8 cellular contexts compared by ENCODE assay signal in the genomic region with DNA sequence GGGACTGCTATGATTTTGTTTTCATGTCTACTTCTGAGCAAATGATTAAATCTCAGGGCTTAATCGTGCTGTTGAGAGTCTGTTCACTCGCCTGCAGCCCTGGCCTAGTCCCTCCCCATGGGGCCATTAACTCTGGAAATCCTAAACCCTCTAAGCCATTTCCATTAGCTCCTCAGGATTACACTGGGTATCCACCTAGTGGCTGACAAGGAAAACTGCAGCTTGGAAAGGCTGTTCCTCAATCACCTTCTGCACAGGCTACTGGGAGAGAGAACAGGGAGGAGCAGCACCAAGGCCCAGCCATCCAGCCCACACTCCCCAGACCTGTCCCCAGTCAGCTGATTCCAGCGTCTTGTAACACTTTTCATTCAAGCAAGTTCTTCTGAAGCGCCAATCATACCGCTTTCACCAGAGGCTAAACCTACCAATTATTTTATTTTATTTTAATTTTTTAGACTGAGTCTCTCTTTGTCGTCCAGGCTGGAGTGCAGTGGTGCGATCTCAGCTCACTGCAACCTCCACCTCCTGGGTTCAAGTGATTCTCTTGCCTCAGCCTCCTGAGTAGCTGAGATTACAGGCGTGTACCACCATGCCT. TPM values are rescaled to one million over a fixed set of nuclear protein-coding genes. Genes with fewer than 3 reads are reported as not detected.
DNase-seq lines count a peak whose midpoint lies in the region; ATAC-seq, FAIRE-seq and TF ChIP-seq lines count a peak whose summit lies in the region.

No MANE protein-coding gene starts in this region.

- H3K4me1 Mint-ChIP-seq in stimulated activated naive CD8-positive, alpha-beta T cell treated with anti-CD3 and anti-CD28 coated beads, Interleukin-15, amount 100 ng/mL, for 72 hours = peaks cover 10% of the 10 kb centered on the region

- H3K27ac Mint-ChIP-seq in stimulated activated naive CD8-positive, alpha-beta T cell treated with anti-CD3 and anti-CD28 coated beads, Interleukin-15, amount 100 ng/mL, for 72 hours = no peak overlapping the region

- peak; percentile 77 for ATAC-seq in DND-41 (ENCODE audit: insufficient read depth, low read depth)
- peak; percentile 73 for ATAC-seq in GM19455 (IDR thresholded peaks at IDR 0.05; ENCODE audit: unreplicated experiment)
- peak; percentile 96 for ATAC-seq in K562
- peak; percentile 55 for ATAC-seq in stimulated activated naive CD8-positive, alpha-beta T cell treated with anti-CD3 and anti-CD28 coated beads, Interleukin-15, amount 100 ng/mL, for 72 hours

- intact Hi-C loops in K562 (cut with micrococcal nuclease) = loop anchor here (1.0 kb wide), 1 partner anchor 75 kb away; no protein-coding TSS in a partner anchor

- H3K27ac ChIP-seq in DND-41 (ENCODE audit: low read length) (no peak overlapping the region), K562 (ENCODE audit: extremely low read depth, low read depth, low read length) (no peak overlapping the region)

- H3K79me2 ChIP-seq in DND-41 (ENCODE audit: insufficient read depth, low read length) (no peaks in the 10 kb centered on the region), K562 (ENCODE audit: control insufficient read depth, insufficient read depth, low read length) (no peaks in the 10 kb centered on the region)

- TF ChIP-seq CTCF in DND-41 (IDR thresholded peaks at IDR 0.05; ENCODE audit: borderline replicate concordance, extremely low read depth, low read length, poor library complexity, severe bottlenecking) (peak; percentile 87), K562 (IDR thresholded peaks at IDR 0.05 in 2 of 3, conservative IDR thresholded peaks at IDR 0.05 in 1 of 3; ENCODE audit: insufficient read depth in 2 of 3, low read depth in 1 of 3, low read length in 3 of 3) (peak; percentile 74 to 83 (median 79))

- peak; percentile 42 for DNase-seq in DND-41
- DNase-seq in HuH-7.5 (ENCODE audit: low spot score) = peak; percentile 46
- DNase-seq in NOMO-1 treated with DMSO at 0.1 percent for 48 hours (lab: John Stamatoyannopoulos, UW; ENCODE audit: unreplicated experiment) = peak; percentile 55
- DNase-seq in K562 (ENCODE audit: extremely low read depth in 1 of 4, low spot score in 3 of 4) = peak; percentile 63 to 69 (median 64)
- DNase-seq in inferior parietal cortex (ENCODE audit: extremely low spot score) = peak; percentile 65
- DNase-seq in stimulated activated naive CD8-positive, alpha-beta T cell treated with anti-CD3 and anti-CD28 coated beads, Interleukin-15, amount 100 ng/mL, for 72 hours = peak; percentile 12 to 18
- DNase-seq in activated CD8-positive, alpha-beta memory T cell treated with anti-CD3 and anti-CD28 coated beads, Interleukin-2, amount 50 U/mL, for 48 hours = no peak

- H3K9me1 ChIP-seq in K562 (ENCODE audit: control insufficient read depth, insufficient read depth, low read length) = no peaks in the 10 kb centered on the region

- no peak overlapping the region for H3K4me3 Mint-ChIP-seq in stimulated activated naive CD8-positive, alpha-beta T cell treated with anti-CD3 and anti-CD28 coated beads, Interleukin-15, amount 100 ng/mL, for 72 hours

- TF ChIP-seq POLR2A in K562 (conservative IDR thresholded peaks at IDR 0.05) = no peak

- H3K4me1 ChIP-seq in DND-41 (ENCODE audit: insufficient read depth, low read length) (no peaks in the 10 kb centered on the region), K562 (replicated peaks in 1 of 2; ENCODE audit: control insufficient read depth in 2 of 2, insufficient read depth in 2 of 2, low read length in 2 of 2) (no peaks in the 10 kb centered on the region)

- no TSS peak for BruUV-seq in K562 (replicated peaks; lab: Mats Ljungman, UMichigan)

- 6% methylated on average over 8 of the region's 8 CpGs for WGBS in K562 (ENCODE audit: insufficient coverage, low coverage, missing lambda C conversion rate)

- CTCF ChIA-PET in K562 (lab: Yijun Ruan, JAX; ENCODE audit: low intra/inter-chr PET ratio) = interaction anchor here (1.1 to 6.6 kb wide), 3 partner anchors 75 to 320 kb away, joined by 4 to 97 read pairs (median 4); no protein-coding TSS in a partner anchor

- H2AFZ ChIP-seq in DND-41 (ENCODE audit: low read depth, low read length) = no peak overlapping the region
- H2AFZ ChIP-seq in K562 (ENCODE audit: low read depth, low read length) = no peak overlapping the region

- POLR2A ChIA-PET in K562 (lab: Yijun Ruan, JAX) = interaction anchor here (0.6 kb wide), 2 partner anchors 349 to 366 kb away, joined by 3 read pairs; no protein-coding TSS in a partner anchor

- FAIRE-seq in K562 (lab: Jason Lieb, UNC) = peak; percentile 94

- H3K4me3 ChIP-seq in DND-41 (ENCODE audit: low read depth in 1 of 2, low read length in 2 of 2) (no peak overlapping the region), K562 (no peak overlapping the region)

- no peaks in the 10 kb centered on the region for H3K27me3 Mint-ChIP-seq in stimulated activated naive CD8-positive, alpha-beta T cell treated with anti-CD3 and anti-CD28 coated beads, Interleukin-15, amount 100 ng/mL, for 72 hours

- in situ Hi-C loops in K562 (cut with MboI) = loop anchor here (10.0 kb wide), 1 partner anchor 324 kb away; no protein-coding TSS in a partner anchor

- H3K9ac ChIP-seq in DND-41 (ENCODE audit: low read depth, low read length) (no peak overlapping the region), K562 (ENCODE audit: insufficient read depth in 1 of 2, low read depth in 2 of 2, low read length in 2 of 2) (no peak overlapping the region)

- H4K20me1 ChIP-seq in DND-41 (ENCODE audit: insufficient read depth, low read length) (no peaks in the 10 kb centered on the region), K562 (replicated peaks; ENCODE audit: control insufficient read depth, insufficient read depth, low read length) (no peaks in the 10 kb centered on the region)

- TF ChIP-seq EP300 in K562 (IDR thresholded peaks at IDR 0.05; ENCODE audit: low read length) = no peak

- H3K27me3 ChIP-seq in DND-41 (ENCODE audit: insufficient read depth, low read length, poor library complexity) (peaks cover 28% of the 10 kb centered on the region), K562 (ENCODE audit: control insufficient read depth in 2 of 2, insufficient read depth in 2 of 2, low read length in 2 of 2) (peaks cover 0 to 5% of the 10 kb centered on the region in 2 experiments; a peak in 1 of 5 replicates)

- no peaks in the 10 kb centered on the region for H3K9me3 Mint-ChIP-seq in stimulated activated naive CD8-positive, alpha-beta T cell treated with anti-CD3 and anti-CD28 coated beads, Interleukin-15, amount 100 ng/mL, for 72 hours

- H3K9me3 ChIP-seq in DND-41 (ENCODE audit: insufficient read depth, low read length, severe bottlenecking) (no peaks in the 10 kb centered on the region), K562 (replicated peaks; ENCODE audit: control insufficient read depth, insufficient read depth, low read depth, low read length) (no peaks in the 10 kb centered on the region)

- TF ChIP-seq RAD21 in K562 (CRISPR knock-in tag; conservative IDR thresholded peaks at IDR 0.05 in 1 of 2, IDR thresholded peaks at IDR 0.05 in 1 of 2) = peak; percentile 74 to 77

- H3K36me3 ChIP-seq in DND-41 (ENCODE audit: insufficient read depth, low read length) (no peaks in the 10 kb centered on the region), K562 (ENCODE audit: control insufficient read depth, insufficient read depth, low read length) (no peaks in the 10 kb centered on the region)

- no peak overlapping the region for H3K4me2 ChIP-seq in DND-41 (ENCODE audit: insufficient read depth, low read length)
- H3K4me2 ChIP-seq in K562 (ENCODE audit: insufficient read depth, low read length) = no peak overlapping the region

TF ChIP-seq in K562, 482 proteins besides CTCF, POLR2A, EP300 and RAD21 (continues in another document):
- TF ChIP-seq SRF (CRISPR knock-in tag; IDR thresholded peaks at IDR 0.05) = peak in 1 of 2 experiments; percentile 41; a peak in 1 of 4 replicates
- no peak for TF ChIP-seq MTA3 (IDR thresholded peaks at IDR 0.05; ENCODE audit: borderline replicate concordance)
- no peak for TF ChIP-seq CBFA2T3 (IDR thresholded peaks at IDR 0.05)
- TF ChIP-seq HMG20A (CRISPR knock-in tag; conservative IDR thresholded peaks at IDR 0.05) = no peak
- no peak for TF ChIP-seq CAMTA2 (CRISPR knock-in tag; conservative IDR thresholded peaks at IDR 0.05)

RNA-seq across cellular contexts. Expression of gene NEUROD4, which starts 48.7 kb away (rescaled TPM):
- not detected in 2 replicates for total RNA-seq in K562 (2011; cell fraction: chromatin; rRNA removed; ENCODE audit: low replicate concordance)
- total RNA-seq in K562 (2011; cell fraction: nucleolus; rRNA removed) = not detected in 2 replicates
- not detected in 2 replicates for total RNA-seq in K562 (2011; cell fraction: nucleoplasm; rRNA removed)
- total RNA-seq in K562 (2014; rRNA removed) (not detected in 2 replicates), K562 (2014; rRNA removed; fragmentation: Illumina TruSeq; extraction: Trizol) (not detected in 2 replicates), K562 (2015; rRNA removed; fragmentation: Illumina TruSeq; extraction: Trizol) (not detected in 2 replicates), K562 (2021) (not detected in 2 replicates)
- polyA plus RNA-seq in K562 (2011; rRNA removed) (not detected in 2 replicates), K562 (2014; fragmentation: Illumina TruSeq; extraction: Trizol) (not detected in 2 replicates), K562 (2014; fragmentation: Nextera tagmentation; extraction: Ambion mirVana) (not detected), K562 (2014; rRNA removed) (not detected in 2 replicates)
- not detected in 2 replicates for polyA plus RNA-seq in K562 (2011; cell fraction: cytosol; rRNA removed)
- polyA plus RNA-seq in K562 (2011; cell fraction: nucleus; rRNA removed) = not detected in 2 replicates
- polyA plus RNA-seq in K562 (2012) = not detected in 2 replicates
- not detected in 2 replicates for polyA minus RNA-seq in K562 (2011; rRNA and poly(A)+ RNA removed)
- polyA minus RNA-seq in K562 (2011; cell fraction: cytosol; rRNA and poly(A)+ RNA removed) = not detected in 2 replicates
- not detected in 2 replicates for polyA minus RNA-seq in K562 (2011; cell fraction: nucleus; rRNA and poly(A)+ RNA removed)

RNA-seq across cellular contexts. Expression of gene OR9K2, which starts 57.7 kb away (rescaled TPM):
- not detected in 2 replicates for total RNA-seq in K562 (2011; cell fraction: chromatin; rRNA removed; ENCODE audit: low replicate concordance)
- total RNA-seq in K562 (2011; cell fraction: nucleolus; rRNA removed) = not detected in 2 replicates
- total RNA-seq in K562 (2011; cell fraction: nucleoplasm; rRNA removed) = not detected in 2 replicates
- not detected in 2 replicates for total RNA-seq in K562 (2014; rRNA removed)
- not detected in 2 replicates for total RNA-seq in K562 (2014; rRNA removed; fragmentation: Illumina TruSeq; extraction: Trizol)
- not detected in 2 replicates for total RNA-seq in K562 (2015; rRNA removed; fragmentation: Illumina TruSeq; extraction: Trizol)
- total RNA-seq in K562 (2021) = not detected in 2 replicates
- not detected in 2 replicates for polyA plus RNA-seq in K562 (2011; rRNA removed)
- polyA plus RNA-seq in K562 (2011; cell fraction: cytosol; rRNA removed) = not detected in 2 replicates
- polyA plus RNA-seq in K562 (2011; cell fraction: nucleus; rRNA removed) = not detected in 2 replicates
- polyA plus RNA-seq in K562 (2012) = not detected in 2 replicates
- polyA plus RNA-seq in K562 (2014; fragmentation: Illumina TruSeq; extraction: Trizol) = not detected in 2 replicates
- not detected for polyA plus RNA-seq in K562 (2014; fragmentation: Nextera tagmentation; extraction: Ambion mirVana)
- polyA plus RNA-seq in K562 (2014; rRNA removed) = not detected in 2 replicates
- polyA minus RNA-seq in K562 (2011; rRNA and poly(A)+ RNA removed) = not detected in 2 replicates
- polyA minus RNA-seq in K562 (2011; cell fraction: cytosol; rRNA and poly(A)+ RNA removed) = not detected in 2 replicates
- polyA minus RNA-seq in K562 (2011; cell fraction: nucleus; rRNA and poly(A)+ RNA removed) = not detected in 2 replicates
